Comparison of ENCODE assay signal across 1 cellular context in the genomic region with DNA sequence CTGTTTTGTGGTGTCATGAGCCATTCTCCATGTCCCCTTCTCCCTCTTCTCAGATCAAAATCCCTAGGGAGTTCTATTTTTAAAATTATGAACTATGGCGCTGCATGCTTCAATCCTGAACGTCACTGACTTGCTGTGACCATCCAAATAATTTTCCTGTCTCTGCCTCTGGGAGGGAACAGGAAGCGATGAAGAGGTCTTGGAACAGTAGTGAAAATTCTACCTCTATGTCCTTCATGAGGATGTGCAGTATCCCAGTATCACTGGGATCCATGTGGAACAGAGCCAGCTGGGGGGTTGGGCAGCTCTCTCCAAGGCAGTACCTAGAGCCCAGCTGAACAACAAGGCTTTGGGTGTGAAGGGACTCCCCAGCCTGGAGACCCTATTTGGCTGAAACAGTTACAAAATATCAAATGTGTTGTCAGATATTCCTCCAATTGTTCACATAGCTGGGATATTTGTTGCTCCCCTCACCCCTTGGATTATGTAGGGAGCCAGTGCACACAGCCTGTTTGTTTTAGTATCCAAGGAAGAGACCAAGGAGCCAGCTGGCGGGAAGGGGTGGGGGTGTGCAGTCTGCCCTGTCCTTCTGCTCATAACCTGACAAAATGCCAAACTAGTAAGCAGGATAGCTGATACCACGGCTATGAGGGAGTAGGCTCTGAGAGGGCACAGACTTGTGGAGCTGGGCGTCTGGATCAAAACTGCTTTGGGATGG.
TF ChIP-seq lines count a peak whose summit lies in the region.

No MANE protein-coding gene starts in this region.

TF ChIP-seq in WTC11, 78 proteins besides CTCF, POLR2A, EP300 and RAD21 (continued from another document):
- TF ChIP-seq, protein P1, sequence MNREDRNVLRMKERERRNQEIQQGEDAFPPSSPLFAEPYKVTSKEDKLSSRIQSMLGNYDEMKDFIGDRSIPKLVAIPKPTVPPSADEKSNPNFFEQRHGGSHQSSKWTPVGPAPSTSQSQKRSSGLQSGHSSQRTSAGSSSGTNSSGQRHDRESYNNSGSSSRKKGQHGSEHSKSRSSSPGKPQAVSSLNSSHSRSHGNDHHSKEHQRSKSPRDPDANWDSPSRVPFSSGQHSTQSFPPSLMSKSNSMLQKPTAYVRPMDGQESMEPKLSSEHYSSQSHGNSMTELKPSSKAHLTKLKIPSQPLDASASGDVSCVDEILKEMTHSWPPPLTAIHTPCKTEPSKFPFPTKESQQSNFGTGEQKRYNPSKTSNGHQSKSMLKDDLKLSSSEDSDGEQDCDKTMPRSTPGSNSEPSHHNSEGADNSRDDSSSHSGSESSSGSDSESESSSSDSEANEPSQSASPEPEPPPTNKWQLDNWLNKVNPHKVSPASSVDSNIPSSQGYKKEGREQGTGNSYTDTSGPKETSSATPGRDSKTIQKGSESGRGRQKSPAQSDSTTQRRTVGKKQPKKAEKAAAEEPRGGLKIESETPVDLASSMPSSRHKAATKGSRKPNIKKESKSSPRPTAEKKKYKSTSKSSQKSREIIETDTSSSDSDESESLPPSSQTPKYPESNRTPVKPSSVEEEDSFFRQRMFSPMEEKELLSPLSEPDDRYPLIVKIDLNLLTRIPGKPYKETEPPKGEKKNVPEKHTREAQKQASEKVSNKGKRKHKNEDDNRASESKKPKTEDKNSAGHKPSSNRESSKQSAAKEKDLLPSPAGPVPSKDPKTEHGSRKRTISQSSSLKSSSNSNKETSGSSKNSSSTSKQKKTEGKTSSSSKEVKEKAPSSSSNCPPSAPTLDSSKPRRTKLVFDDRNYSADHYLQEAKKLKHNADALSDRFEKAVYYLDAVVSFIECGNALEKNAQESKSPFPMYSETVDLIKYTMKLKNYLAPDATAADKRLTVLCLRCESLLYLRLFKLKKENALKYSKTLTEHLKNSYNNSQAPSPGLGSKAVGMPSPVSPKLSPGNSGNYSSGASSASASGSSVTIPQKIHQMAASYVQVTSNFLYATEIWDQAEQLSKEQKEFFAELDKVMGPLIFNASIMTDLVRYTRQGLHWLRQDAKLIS (CRISPR knock-in tag; IDR thresholded peaks at IDR 0.05; ENCODE audit: borderline replicate concordance): no peak
- TF ChIP-seq NR3C1 (CRISPR knock-in tag; conservative IDR thresholded peaks at IDR 0.05; ENCODE audit: low read depth) (no peak), JUN (CRISPR knock-in tag; IDR thresholded peaks at IDR 0.05) (no peak)
